In the genomic region with DNA sequence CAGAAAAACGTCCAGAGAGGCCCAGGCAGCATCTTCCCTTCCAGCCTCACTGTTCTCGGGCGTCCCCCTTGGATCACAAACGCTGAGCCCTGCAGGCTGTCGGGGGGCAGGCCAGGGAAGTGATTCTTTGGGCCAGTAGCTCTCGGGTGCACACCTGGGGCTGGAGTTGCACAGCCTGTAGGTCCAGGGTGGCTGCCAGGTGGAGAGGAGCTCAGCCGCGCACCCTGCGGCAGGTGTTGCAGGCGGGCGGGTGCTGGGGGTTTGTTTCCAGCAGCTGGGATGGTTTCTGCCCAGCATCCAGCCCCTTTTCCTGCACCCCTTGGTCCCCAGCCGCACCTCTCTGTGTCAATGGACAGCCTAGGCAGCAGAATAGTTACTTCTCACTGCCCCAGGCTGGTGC, we compare ENCODE assay signal across 33 cellular contexts. TPM values are rescaled to one million over a fixed set of nuclear protein-coding genes. Genes with fewer than 3 reads are reported as not detected.
"Had no signal": no experiment of that assay in that cellular context is flagged by ENCODE, and none has a peak within 500 bp of the region (broad histone marks: within the 10 kb centered on the region; RNA-seq: fewer than 3 reads in every experiment).

No MANE protein-coding gene starts in this region.

- H3K27me3 ChIP-seq: cardiac muscle cell had no signal

- ATAC-seq: activated CD8-positive, alpha-beta memory T cell treated with anti-CD3 and anti-CD28 coated beads, Interleukin-2, amount 10 ng/mL, durations not matched to agents 7 days and 5 days had no signal

- H3K4me3 ChIP-seq: cardiac muscle cell, PC-9 had no signal

- H3K27ac ChIP-seq: cardiac muscle cell, KMS-11, PC-9, WERI-Rb-1 had no signal

- H3K36me3 ChIP-seq: cardiac muscle cell, WERI-Rb-1 had no signal

- H2AFZ ChIP-seq: PC-9 had no signal

- FAIRE-seq: RCC 7860 had no signal

- H3K4me2 ChIP-seq: KMS-11, PC-9 had no signal

- DNase-seq: activated CD4-positive, alpha-beta memory T cell treated with anti-CD3 and anti-CD28 coated beads, Interleukin-2, amount 10 ng/mL, durations not matched to agents 7 days and 5 days; activated CD4-positive, alpha-beta T cell treated with anti-CD3 and anti-CD28 coated beads for 1 hour; activated CD4-positive, alpha-beta T cell treated with anti-CD3 and anti-CD28 coated beads for 48 hours; activated CD4-positive, CD25-positive, alpha-beta regulatory T cell; activated CD8-positive, alpha-beta memory T cell treated with anti-CD3 and anti-CD28 coated beads for 24 hours; activated CD8-positive, alpha-beta memory T cell treated with anti-CD3 and anti-CD28 coated beads, Interleukin-2, amount 10 ng/mL, durations not matched to agents 7 days and 5 days; activated CD8-positive, alpha-beta memory T cell treated with anti-CD3 and anti-CD28 coated beads, Interleukin-2, amount 50 U/mL, for 48 hours; activated effector memory CD4-positive, alpha-beta T cell treated with Interleukin-2 at 50 U/mL for 16 hours; activated naive CD4-positive, alpha-beta T cell treated with anti-CD3 and anti-CD28 coated beads, Interleukin-2, amount 10 ng/mL, durations not matched to agents 7 days and 5 days; activated T-cell treated with anti-CD3 and anti-CD28 coated beads, Interleukin-2, amount 50 U/mL, for 48 hours; amniotic stem cell; aorta; MM.1S; MV-4-11; NCI-H1092; NCI-H1417 treated with DMSO at 0.1 percent for 48 hours; NCI-H187 treated with DMSO at 0.1 percent for 48 hours; NCI-H2081; NCI-H345; NCI-H510A; NCI-H526; NCI-H748 treated with DMSO at 0.1 percent for 48 hours; NK-92 treated with Interleukin-12 subunit alpha and Interleukin-12 subunit beta, amount 100 ng/mL, for 24 hours; PC-9; Right ventricle myocardium superior; T1000; WERI-Rb-1 had no signal

- H3K9ac ChIP-seq: KMS-11 had no signal

RNA-seq across cellular contexts. Expression of gene PRDM16, which starts 15.7 kb away (rescaled TPM):
- total RNA-seq: activated CD8-positive, alpha-beta memory T cell treated with anti-CD3 and anti-CD28 coated beads, Interleukin-2, amount 10 ng/mL, durations not matched to agents 7 days and 5 days; LHCN-M2; OCI-LY7; PC-9; T-helper 2 cell treated with Interferon-gamma antibody and Interleukin-4, amounts not matched to agents 100 ng/mL and 5 ng/mL, for 36 hours had no signal
